In the genomic region with DNA sequence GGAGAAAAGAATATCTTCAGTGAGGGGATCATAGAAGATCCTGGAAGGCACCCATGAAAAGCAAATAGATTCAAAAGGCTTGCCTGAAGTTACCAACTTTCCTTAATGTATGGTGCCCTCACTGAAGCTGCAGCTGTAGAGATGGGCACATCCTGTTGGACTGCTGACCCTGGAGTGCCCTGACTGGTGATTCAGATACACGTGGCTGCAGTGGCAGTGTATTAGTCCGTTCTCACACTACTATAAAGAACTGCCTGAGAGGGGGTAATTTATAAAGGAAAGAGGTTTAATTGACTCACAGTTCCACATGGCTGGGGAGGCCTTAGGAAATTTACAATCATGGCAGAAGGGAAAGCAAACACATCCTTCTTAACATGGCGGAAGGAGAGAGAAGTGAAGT, we compare ENCODE assay signal across 1 cellular context.
TF ChIP-seq lines count a peak whose summit lies in the region.

No MANE protein-coding gene starts in this region.

TF ChIP-seq in IMR-90, 13 proteins besides CTCF, POLR2A, EP300 and RAD21:
- TF ChIP-seq, protein P1, sequence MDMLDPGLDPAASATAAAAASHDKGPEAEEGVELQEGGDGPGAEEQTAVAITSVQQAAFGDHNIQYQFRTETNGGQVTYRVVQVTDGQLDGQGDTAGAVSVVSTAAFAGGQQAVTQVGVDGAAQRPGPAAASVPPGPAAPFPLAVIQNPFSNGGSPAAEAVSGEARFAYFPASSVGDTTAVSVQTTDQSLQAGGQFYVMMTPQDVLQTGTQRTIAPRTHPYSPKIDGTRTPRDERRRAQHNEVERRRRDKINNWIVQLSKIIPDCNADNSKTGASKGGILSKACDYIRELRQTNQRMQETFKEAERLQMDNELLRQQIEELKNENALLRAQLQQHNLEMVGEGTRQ (IDR thresholded peaks at IDR 0.05; ENCODE audit: low read depth, low read length): peak; percentile 12; the same call in 1 of the 2 replicates
- TF ChIP-seq FOS (IDR thresholded peaks at IDR 0.05; ENCODE audit: low read depth, low read length): no peak
